Comparison of ENCODE assay signal across 8 cellular contexts in genomic region chr14:104798300-104799238, GRCh38. TPM values are rescaled to one million over a fixed set of nuclear protein-coding genes. Genes with fewer than 3 reads are reported as not detected.
DNase-seq lines count a peak whose midpoint lies in the region; ATAC-seq and TF ChIP-seq lines count a peak whose summit lies in the region.

No MANE protein-coding gene starts in this region.

- no peaks in the 10 kb centered on the region for H3K9me2 ChIP-seq in SK-N-SH

- TF ChIP-seq CTCF in Calu3 (IDR thresholded peaks at IDR 0.05; ENCODE audit: unreplicated experiment): no peak
- TF ChIP-seq CTCF in smooth muscle cell (IDR thresholded peaks at IDR 0.05; ENCODE audit: borderline replicate concordance, insufficient read depth, poor library complexity, severe bottlenecking): no peak
- TF ChIP-seq CTCF in SK-N-SH (IDR thresholded peaks at IDR 0.05): no peak
- no peak for TF ChIP-seq CTCF in foreskin fibroblast (IDR thresholded peaks at IDR 0.05; ENCODE audit: low read depth, low read length)

- H3K9ac ChIP-seq in skeletal muscle tissue (ENCODE audit: low read depth in 1 of 3, low read length in 3 of 3) (peak overlapping the region in 2 of 3 donors; percentile 38 to 80), smooth muscle cell (ENCODE audit: low read depth) (no peak overlapping the region), SK-N-SH (no peak overlapping the region)

- H3K4me3 ChIP-seq in skeletal muscle tissue (ENCODE audit: low read length in 3 of 3) (no peak overlapping the region), smooth muscle cell (no peak overlapping the region), SK-N-SH (ENCODE audit: low read depth in 2 of 2, low read length in 1 of 2) (no peak overlapping the region), foreskin fibroblast (ENCODE audit: low read depth in 1 of 2, low read length in 2 of 2) (no peak overlapping the region)

- H3K36me3 Mint-ChIP-seq in Calu3 (ENCODE audit: insufficient read depth, unreplicated experiment) (peaks cover 33% of the 10 kb centered on the region), T-helper 17 cell (ENCODE audit: low read depth) (no peaks in the 10 kb centered on the region), immature natural killer cell (no peaks in the 10 kb centered on the region)

- H3K4me2 ChIP-seq in smooth muscle cell: no peak overlapping the region
- no peak overlapping the region for H3K4me2 ChIP-seq in SK-N-SH

- CTCF ChIA-PET in Calu3 (lab: Charles Lee): no interaction called here
- CTCF ChIA-PET in SK-N-SH (lab: Yijun Ruan, JAX): interaction anchor here (1.3 to 5.2 kb wide), 3 partner anchors 23 to 30 kb away, joined by 4 to 26 read pairs (median 25); no protein-coding TSS in a partner anchor

- peaks cover 22% of the 10 kb centered on the region for H4K20me1 ChIP-seq in smooth muscle cell (ENCODE audit: low read depth)
- peaks cover 13% of the 10 kb centered on the region for H4K20me1 ChIP-seq in SK-N-SH (ENCODE audit: insufficient read depth)

- POLR2A ChIA-PET in SK-N-SH (lab: Yijun Ruan, JAX): no interaction called here

- 74% methylated on average over 16 of the region's 16 CpGs for WGBS in smooth muscle cell (ENCODE audit: low lambda C conversion rate)
- 97% methylated on average over 15 of the region's 16 CpGs for WGBS in SK-N-SH (ENCODE audit: low lambda C conversion rate)

- peak overlapping the region; percentile 94 for H3K27ac ChIP-seq in skeletal muscle tissue (ENCODE audit: low read depth, low read length)
- H3K27ac ChIP-seq in smooth muscle cell (ENCODE audit: low read depth): no peak overlapping the region
- no peak overlapping the region for H3K27ac ChIP-seq in SK-N-SH (ENCODE audit: low read depth in 2 of 2, low read length in 1 of 2)

- H3K79me2 ChIP-seq in smooth muscle cell (ENCODE audit: low read depth): peaks cover 15% of the 10 kb centered on the region
- peaks cover 15% of the 10 kb centered on the region for H3K79me2 ChIP-seq in SK-N-SH (ENCODE audit: insufficient read depth)

- peaks cover 23% of the 10 kb centered on the region for H3F3A ChIP-seq in smooth muscle cell (ENCODE audit: low read depth)
- H3F3A ChIP-seq in SK-N-SH (replicated peaks; ENCODE audit: insufficient read depth): peaks cover 19% of the 10 kb centered on the region

- H3K9me3 Mint-ChIP-seq in Calu3 (ENCODE audit: low read depth, unreplicated experiment): no peaks in the 10 kb centered on the region
- no peaks in the 10 kb centered on the region for H3K9me3 Mint-ChIP-seq in immature natural killer cell

- peaks cover 27% of the 10 kb centered on the region for H3K4me1 Mint-ChIP-seq in Calu3 (ENCODE audit: low read depth, unreplicated experiment)
- peaks cover 25% of the 10 kb centered on the region for H3K4me1 Mint-ChIP-seq in T-helper 17 cell
- H3K4me1 Mint-ChIP-seq in immature natural killer cell: peaks cover 24 to 33% of the 10 kb centered on the region in 2 donors

- no peak overlapping the region for H2AFZ ChIP-seq in smooth muscle cell (ENCODE audit: low read depth)
- H2AFZ ChIP-seq in SK-N-SH (ENCODE audit: low read depth): no peak overlapping the region

- DNase-seq in Calu3 (no peak), T-helper 17 cell (no peak), immature natural killer cell (no peak), smooth muscle cell (lab: John Stamatoyannopoulos, UW; ENCODE audit: unreplicated experiment) (no peak), SK-N-SH (no peak), NCI-H774 (lab: John Stamatoyannopoulos, UW) (no peak), foreskin fibroblast (no peak)

- TF ChIP-seq RAD21 in SK-N-SH (IDR thresholded peaks at IDR 0.05; ENCODE audit: low read length): no peak

- H3K4me3 Mint-ChIP-seq in Calu3 (ENCODE audit: low read depth, unreplicated experiment) (peak overlapping the region; percentile 22), T-helper 17 cell (peak overlapping the region; percentile 78), immature natural killer cell (peak overlapping the region; percentile 13 to 77 (median 66))

- ATAC-seq in T-helper 17 cell: no peak

- H3K9me3 ChIP-seq in T-helper 17 cell (ENCODE audit: control insufficient read depth, low read length, poor library complexity, severe bottlenecking) (no peaks in the 10 kb centered on the region), skeletal muscle tissue (ENCODE audit: control insufficient read depth in 3 of 3, low read length in 3 of 3) (no peaks in the 10 kb centered on the region), smooth muscle cell (replicated peaks; ENCODE audit: low read depth) (no peaks in the 10 kb centered on the region), SK-N-SH (no peaks in the 10 kb centered on the region)

- TF ChIP-seq EP300 in SK-N-SH (IDR thresholded peaks at IDR 0.05; ENCODE audit: borderline replicate concordance in 1 of 2, low read depth in 1 of 2, low read length in 1 of 2): no peak

- H3K27me3 ChIP-seq in skeletal muscle tissue (ENCODE audit: control insufficient read depth in 3 of 3, insufficient read depth in 3 of 3, low read length in 3 of 3): no peaks in the 10 kb centered on the region
- H3K27me3 ChIP-seq in smooth muscle cell (ENCODE audit: low read depth): no peaks in the 10 kb centered on the region
- H3K27me3 ChIP-seq in SK-N-SH (ENCODE audit: insufficient read depth): no peaks in the 10 kb centered on the region

- H3K4me1 ChIP-seq in skeletal muscle tissue (ENCODE audit: control insufficient read depth in 3 of 3, insufficient read depth in 3 of 3, low read length in 3 of 3) (peaks cover 39 to 73% (median 65%) of the 10 kb centered on the region in 3 donors), smooth muscle cell (ENCODE audit: low read depth) (peaks cover 31% of the 10 kb centered on the region), SK-N-SH (ENCODE audit: control insufficient read depth in 1 of 2, insufficient read depth in 2 of 2, low read depth in 1 of 2, low read length in 1 of 2) (peaks cover 11 to 58% of the 10 kb centered on the region in 2 experiments; a peak in 3 of 4 replicates)

- H3K27me3 Mint-ChIP-seq in Calu3 (ENCODE audit: unreplicated experiment) (no peaks in the 10 kb centered on the region), T-helper 17 cell (no peaks in the 10 kb centered on the region), immature natural killer cell (ENCODE audit: low read depth in 3 of 3) (peaks cover 2 to 11% (median 4%) of the 10 kb centered on the region in 3 donors)

- intact Hi-C loops in Calu3 (cut with micrococcal nuclease; ENCODE audit: unreplicated experiment): no loop called here

- no peaks in the 10 kb centered on the region for H3K36me3 ChIP-seq in skeletal muscle tissue (ENCODE audit: control insufficient read depth in 3 of 3, insufficient read depth in 3 of 3, low read length in 3 of 3)
- H3K36me3 ChIP-seq in smooth muscle cell (ENCODE audit: low read depth): no peaks in the 10 kb centered on the region
- H3K36me3 ChIP-seq in SK-N-SH (replicated peaks in 1 of 2; ENCODE audit: control insufficient read depth in 1 of 2, insufficient read depth in 2 of 2, low read length in 1 of 2): no peaks in the 10 kb centered on the region

- H3K27ac Mint-ChIP-seq in Calu3 (ENCODE audit: unreplicated experiment): no peak overlapping the region
- H3K27ac Mint-ChIP-seq in T-helper 17 cell: peak overlapping the region; percentile 16
- H3K27ac Mint-ChIP-seq in immature natural killer cell: peak overlapping the region; percentile 64 to 88 (median 76)

- no TSS peak for BruUV-seq in Calu3 (replicated peaks; lab: Mats Ljungman, UMichigan)

TF ChIP-seq in SK-N-SH, 30 proteins besides CTCF, POLR2A, EP300 and RAD21 (continues in another document):
- no peak for TF ChIP-seq RXRA (IDR thresholded peaks at IDR 0.05; ENCODE audit: borderline replicate concordance, low read depth)
- no peak for TF ChIP-seq NRF1 (IDR thresholded peaks at IDR 0.05; ENCODE audit: low read depth, low read length)
- TF ChIP-seq USF2 (IDR thresholded peaks at IDR 0.05; ENCODE audit: borderline replicate concordance, low read depth, low read length): no peak
- TF ChIP-seq RFX5 (IDR thresholded peaks at IDR 0.05; ENCODE audit: low read length): no peak
- no peak for TF ChIP-seq GABPA (IDR thresholded peaks at IDR 0.05; ENCODE audit: low read depth)
- no peak for TF ChIP-seq ELF1 (IDR thresholded peaks at IDR 0.05)
- TF ChIP-seq CHD2 (IDR thresholded peaks at IDR 0.05; ENCODE audit: low read length, partially characterized antibody): no peak

RNA-seq across cellular contexts. Expression of gene ZBTB42, which starts 2.3 kb away (rescaled TPM):
- total RNA-seq in Calu3 (2022) (11.8 and 13.9 TPM in 2 replicates), T-helper 17 cell (1 to 10 TPM; 2.7 to 3.3 TPM), skeletal muscle tissue (3.7 TPM), smooth muscle cell (1.6 and 4.2 TPM in 2 replicates)
- polyA plus RNA-seq in immature natural killer cell (1 to 10 TPM in 2 of 3 donors, under 1 TPM in 1; 0.25 to 2.4 (median 2.0) TPM), smooth muscle cell (0.72 and 1.1 TPM in 2 replicates), SK-N-SH (2012; rRNA removed) (2.9 and 3.1 TPM in 2 replicates)
- polyA plus RNA-seq in SK-N-SH (2012; cell fraction: cytosol; rRNA removed): 1.4 and 2.2 TPM in 2 replicates
- 1.7 TPM in 2 replicates for polyA plus RNA-seq in SK-N-SH (2012; cell fraction: nucleus; rRNA removed)

RNA-seq across cellular contexts. Expression of gene AKT1, which starts 3.0 kb away (rescaled TPM):
- total RNA-seq in Calu3 (2022) (118 and 120 TPM in 2 replicates), T-helper 17 cell (10 to 100 TPM; 72.4 to 77.2 TPM), skeletal muscle tissue (151 TPM), smooth muscle cell (93.7 and 99.9 TPM in 2 replicates)
- polyA plus RNA-seq in immature natural killer cell (10 to 100 TPM; 14.8 to 23.3 (median 21.3) TPM), smooth muscle cell (179 and 189 TPM in 2 replicates), SK-N-SH (2012; rRNA removed) (185 and 198 TPM in 2 replicates)
- 99.2 and 137 TPM in 2 replicates for polyA plus RNA-seq in SK-N-SH (2012; cell fraction: cytosol; rRNA removed)
- 365 and 420 TPM in 2 replicates for polyA plus RNA-seq in SK-N-SH (2012; cell fraction: nucleus; rRNA removed)

RNA-seq across cellular contexts. Expression of gene SIVA1, which starts 45.6 kb away (rescaled TPM):
- 72.3 and 73.3 TPM in 2 replicates for total RNA-seq in Calu3 (2022)
- total RNA-seq in T-helper 17 cell: 10 to 100 TPM; 76.2 to 85.7 TPM
- 100 to 1,000 TPM; 155 to 321 (median 203) TPM for polyA plus RNA-seq in immature natural killer cell
- total RNA-seq in skeletal muscle tissue: 51.7 TPM
- 78.5 and 155 TPM in 2 replicates for total RNA-seq in smooth muscle cell
- 118 and 133 TPM in 2 replicates for polyA plus RNA-seq in smooth muscle cell
- polyA plus RNA-seq in SK-N-SH (2012; rRNA removed): 122 and 137 TPM in 2 replicates
- 57.2 and 97.8 TPM in 2 replicates for polyA plus RNA-seq in SK-N-SH (2012; cell fraction: cytosol; rRNA removed)
- 109 and 142 TPM in 2 replicates for polyA plus RNA-seq in SK-N-SH (2012; cell fraction: nucleus; rRNA removed)

Comparison
In these comparisons a context has a peak if more than half of its experiments do, and no peak if none do; other contexts are left out.
1. H3K4me3 Mint-ChIP-seq: peak in every context shown above with its lines; median percentile 78 in T-helper 17 cell; 66 in immature natural killer cell; 22 in Calu3.
2. H3K9ac ChIP-seq: peak in skeletal muscle tissue (2 of 3); none in smooth muscle cell (single experiment) and SK-N-SH (single experiment).